Comparison of ENCODE assay signal across 14 cellular contexts in genomic region chr1:180917306-180918065, GRCh38. TPM values are rescaled to one million over a fixed set of nuclear protein-coding genes. Genes with fewer than 3 reads are reported as not detected.
DNase-seq lines count a peak whose midpoint lies in the region.
"Had no signal": no experiment of that assay in that cellular context is flagged by ENCODE, and none has a peak within 500 bp of the region (broad histone marks: within the 10 kb centered on the region; RNA-seq: fewer than 3 reads in every experiment).

No MANE protein-coding gene starts in this region.

- H3K36me3 ChIP-seq in HAP-1 (replicated peaks), result no peaks in the 10 kb centered on the region
- H3K36me3 ChIP-seq: prostate gland had no signal

- H3K4me3 Mint-ChIP-seq in activated T-helper 1 cell treated with anti-CD3 and anti-CD28 coated beads, Interleukin-12 subunit alpha, Interleukin-12 subunit beta, Interleukin-2, Interleukin-4 antibody, amounts not matched to agents 30 ng/mL and 10 ng/mL and 1 ng/mL, durations not matched to agents 14 hours and 24 hours and 36 hours, result no peak overlapping the region
- H3K4me3 Mint-ChIP-seq: activated CD8-positive, alpha-beta T cell treated with anti-CD3 and anti-CD28 coated beads for 36 hours; CD14-positive monocyte had no signal

- DNase-seq in AG08396 (ENCODE audit: low spot score) (peak; percentile 75), HAP-1 (ENCODE audit: low spot score in 2 of 2) (peak; percentile 63 to 66), SK-MEL-5 (ENCODE audit: low read depth, low spot score) (peak; percentile 55), hepatic stellate cell (ENCODE audit: low spot score) (peak; percentile 82), T-helper 2 cell (no peak), SKM-1 (lab: John Stamatoyannopoulos, UW; ENCODE audit: unreplicated experiment) (no peak)
- DNase-seq in activated T-helper 1 cell treated with anti-CD3 and anti-CD28 coated beads, Interleukin-12 subunit alpha, Interleukin-12 subunit beta, Interleukin-2, Interleukin-4 antibody, amounts not matched to agents 30 ng/mL and 10 ng/mL and 1 ng/mL, durations not matched to agents 14 hours and 24 hours and 36 hours (ENCODE audit: low spot score), result no peak
- no peak for DNase-seq in activated CD4-positive, CD25-positive, alpha-beta regulatory T cell (lab: John Stamatoyannopoulos, UW)
- DNase-seq: activated CD8-positive, alpha-beta T cell treated with anti-CD3 and anti-CD28 coated beads for 36 hours; NCI-H146; stimulated activated CD4-positive, alpha-beta T cell treated with anti-CD3 and anti-CD28 coated beads, Interleukin-2, amount 100 ng/mL, for 48 hours; stimulated activated naive CD4-positive, alpha-beta T cell had no signal

- no peaks in the 10 kb centered on the region for H3K4me1 Mint-ChIP-seq in activated T-helper 1 cell treated with anti-CD3 and anti-CD28 coated beads, Interleukin-12 subunit alpha, Interleukin-12 subunit beta, Interleukin-2, Interleukin-4 antibody, amounts not matched to agents 30 ng/mL and 10 ng/mL and 1 ng/mL, durations not matched to agents 14 hours and 24 hours and 36 hours (ENCODE audit: low read depth)

- H3K4me1 ChIP-seq in HAP-1, result peaks cover 8% of the 10 kb centered on the region
- H3K4me1 ChIP-seq: prostate gland had no signal

- intact Hi-C loops in activated T-helper 1 cell treated with anti-CD3 and anti-CD28 coated beads, Interleukin-12 subunit alpha, Interleukin-12 subunit beta, Interleukin-2, Interleukin-4 antibody, amounts not matched to agents 30 ng/mL and 10 ng/mL and 1 ng/mL, durations not matched to agents 14 hours and 24 hours and 36 hours (cut with micrococcal nuclease), result no loop called here

- no peaks in the 10 kb centered on the region for H3K9me3 Mint-ChIP-seq in activated T-helper 1 cell treated with anti-CD3 and anti-CD28 coated beads, Interleukin-12 subunit alpha, Interleukin-12 subunit beta, Interleukin-2, Interleukin-4 antibody, amounts not matched to agents 30 ng/mL and 10 ng/mL and 1 ng/mL, durations not matched to agents 14 hours and 24 hours and 36 hours
- H3K9me3 Mint-ChIP-seq: activated CD8-positive, alpha-beta T cell treated with anti-CD3 and anti-CD28 coated beads for 36 hours had no signal

- H3K27me3 Mint-ChIP-seq in activated T-helper 1 cell treated with anti-CD3 and anti-CD28 coated beads, Interleukin-12 subunit alpha, Interleukin-12 subunit beta, Interleukin-2, Interleukin-4 antibody, amounts not matched to agents 30 ng/mL and 10 ng/mL and 1 ng/mL, durations not matched to agents 14 hours and 24 hours and 36 hours (ENCODE audit: insufficient read depth), result peaks cover 18% of the 10 kb centered on the region

- in situ Hi-C loops in HAP-1 (cut with MboI; ENCODE audit: low sequenced_read_pairs) (no loop called here), SK-MEL-5 (cut with HindIII; ENCODE audit: low pct_unique_long_range_greater_than_20kb, low sequenced_read_pairs) (no loop called here)

- no peak overlapping the region for H3K4me3 ChIP-seq in HAP-1
- H3K4me3 ChIP-seq: prostate gland had no signal

- H3K36me3 Mint-ChIP-seq in activated T-helper 1 cell treated with anti-CD3 and anti-CD28 coated beads, Interleukin-12 subunit alpha, Interleukin-12 subunit beta, Interleukin-2, Interleukin-4 antibody, amounts not matched to agents 30 ng/mL and 10 ng/mL and 1 ng/mL, durations not matched to agents 14 hours and 24 hours and 36 hours (ENCODE audit: low read depth), result no peaks in the 10 kb centered on the region

- H3K27me3 ChIP-seq in HAP-1 (ENCODE audit: low read depth), result no peaks in the 10 kb centered on the region

- no peaks in the 10 kb centered on the region for H3K9me3 ChIP-seq in HAP-1
- H3K9me3 ChIP-seq: prostate gland had no signal

- no peak overlapping the region for H3K27ac Mint-ChIP-seq in activated T-helper 1 cell treated with anti-CD3 and anti-CD28 coated beads, Interleukin-12 subunit alpha, Interleukin-12 subunit beta, Interleukin-2, Interleukin-4 antibody, amounts not matched to agents 30 ng/mL and 10 ng/mL and 1 ng/mL, durations not matched to agents 14 hours and 24 hours and 36 hours
- H3K27ac Mint-ChIP-seq: activated CD8-positive, alpha-beta T cell treated with anti-CD3 and anti-CD28 coated beads for 36 hours had no signal

RNA-seq across cellular contexts. Expression of gene KIAA1614, which starts 4.8 kb away (rescaled TPM):
- 0.08 and 0.32 TPM in 2 replicates for total RNA-seq in SK-MEL-5 (2014; rRNA removed; shearing (Covaris generic))
- 0.54 and 1.3 TPM in 2 replicates for polyA plus RNA-seq in SK-MEL-5 (2015; cell fraction: cytosol; rRNA removed)
- polyA plus RNA-seq in SK-MEL-5 (2015; cell fraction: nucleus; rRNA removed), result not detected in 2 replicates
- total RNA-seq in activated T-helper 1 cell treated with anti-CD3 and anti-CD28 coated beads, Interleukin-12 subunit alpha, Interleukin-12 subunit beta, Interleukin-2, Interleukin-4 antibody, amounts not matched to agents 30 ng/mL and 10 ng/mL and 1 ng/mL, durations not matched to agents 14 hours and 24 hours and 36 hours, result 0.16 and 0.17 TPM in 2 replicates
- polyA plus RNA-seq: CD14-positive monocyte had no signal

Comparison
In these comparisons a context has a peak if more than half of its experiments do, and no peak if none do; other contexts are left out.
1. DNase-seq: peak in AG08396 (single experiment), HAP-1 (2 of 2), SK-MEL-5 (single experiment) and hepatic stellate cell (single experiment); none in activated T-helper 1 cell treated with anti-CD3 and anti-CD28 coated beads, Interleukin-12 subunit alpha, Interleukin-12 subunit beta, Interleukin-2, Interleukin-4 antibody, amounts not matched to agents 30 ng/mL and 10 ng/mL and 1 ng/mL, durations not matched to agents 14 hours and 24 hours and 36 hours (single experiment), T-helper 2 cell (0 of 5), activated CD4-positive, CD25-positive, alpha-beta regulatory T cell (0 of 4) and SKM-1 (single experiment).